20 cellular contexts compared by ENCODE assay signal in the genomic region with DNA sequence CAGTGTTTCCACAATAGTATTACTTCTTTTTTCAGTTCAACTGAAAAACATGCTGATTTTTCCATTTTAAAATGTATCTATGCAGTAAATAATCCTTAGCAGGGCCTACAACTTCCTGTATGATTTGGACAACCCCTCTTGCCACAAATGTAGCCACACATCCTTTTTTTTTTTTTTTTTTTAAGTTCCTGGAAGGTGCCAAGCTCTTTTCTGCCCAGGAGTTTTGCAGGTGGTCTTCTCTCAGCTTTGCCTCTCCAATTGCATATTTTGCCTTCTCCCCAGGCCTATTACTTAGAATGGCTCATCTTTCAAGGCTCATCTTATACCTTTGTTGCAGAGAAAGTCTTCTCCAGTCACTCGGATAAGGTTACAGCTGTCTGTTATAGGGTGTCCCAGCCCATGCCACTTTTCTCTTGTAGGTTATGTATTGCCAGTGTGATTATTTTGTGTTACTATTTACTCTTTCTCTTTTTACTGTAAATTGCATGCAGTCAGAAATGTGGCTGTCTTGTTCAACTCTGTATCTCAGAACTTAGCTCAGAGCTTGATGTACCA. TPM values are rescaled to one million over a fixed set of nuclear protein-coding genes. Genes with fewer than 3 reads are reported as not detected.
"Had no signal": no experiment of that assay in that cellular context is flagged by ENCODE, and none has a peak within 500 bp of the region (broad histone marks: within the 10 kb centered on the region; RNA-seq: fewer than 3 reads in every experiment).

No MANE protein-coding gene starts in this region.

- H3K27ac Mint-ChIP-seq: activated CD4-positive, alpha-beta T cell treated with anti-CD3 and anti-CD28 coated beads, Interleukin-2, amount 10 ng/mL, durations not matched to agents 7 days and 5 days; activated naive CD8-positive, alpha-beta T cell treated with anti-CD3 and anti-CD28 coated beads, Interleukin-2, amount 10 ng/mL, durations not matched to agents 7 days and 5 days; activated T-cell treated with anti-CD3 and anti-CD28 coated beads, Interleukin-2, amount 50 U/mL, for 72 hours; immature natural killer cell; stimulated activated naive CD8-positive, alpha-beta T cell treated with anti-CD3 and anti-CD28 coated beads, Interleukin-15, Interleukin-2, amounts not matched to agents 100 ng/mL and 50 ng/mL, for 24 hours had no signal

- H3K4me3 ChIP-seq: prostate gland, skin epidermis, upper lobe of right lung had no signal

- H3K27me3 ChIP-seq: brain microvascular endothelial cell, foreskin keratinocyte, upper lobe of right lung had no signal

- H3K36me3 ChIP-seq: brain microvascular endothelial cell, prostate gland, upper lobe of right lung had no signal

- H3K9me3 ChIP-seq: prostate gland, upper lobe of right lung had no signal

- ATAC-seq: activated T-cell treated with anti-CD3 and anti-CD28 coated beads, Interleukin-2, amount 50 U/mL, for 72 hours; foreskin keratinocyte; right cardiac atrium; upper lobe of right lung had no signal

- H3K4me1 ChIP-seq: foreskin keratinocyte, prostate gland, upper lobe of right lung had no signal

- H3K4me3 Mint-ChIP-seq: activated CD4-positive, alpha-beta T cell treated with anti-CD3 and anti-CD28 coated beads, Interleukin-2, amount 10 ng/mL, durations not matched to agents 7 days and 5 days; activated naive CD8-positive, alpha-beta T cell treated with anti-CD3 and anti-CD28 coated beads, Interleukin-2, amount 10 ng/mL, durations not matched to agents 7 days and 5 days; activated T-cell treated with anti-CD3 and anti-CD28 coated beads, Interleukin-2, amount 50 U/mL, for 72 hours; immature natural killer cell; stimulated activated naive CD8-positive, alpha-beta T cell treated with anti-CD3 and anti-CD28 coated beads, Interleukin-15, Interleukin-2, amounts not matched to agents 100 ng/mL and 50 ng/mL, for 24 hours had no signal

- H3K36me3 Mint-ChIP-seq: activated naive CD8-positive, alpha-beta T cell treated with anti-CD3 and anti-CD28 coated beads, Interleukin-2, amount 10 ng/mL, durations not matched to agents 7 days and 5 days had no signal

- H3K4me1 Mint-ChIP-seq: activated CD4-positive, alpha-beta T cell treated with anti-CD3 and anti-CD28 coated beads, Interleukin-2, amount 10 ng/mL, durations not matched to agents 7 days and 5 days; immature natural killer cell had no signal

- H3K27ac ChIP-seq: brain microvascular endothelial cell, foreskin keratinocyte, prostate gland, skin epidermis, upper lobe of right lung had no signal

- DNase-seq: activated CD4-positive, alpha-beta T cell treated with anti-CD3 and anti-CD28 coated beads, Interleukin-2, amount 10 ng/mL, durations not matched to agents 7 days and 5 days; activated CD8-positive, alpha-beta memory T cell treated with anti-CD3 and anti-CD28 coated beads, Interleukin-2, amount 50 U/mL, for 48 hours; activated gamma-delta T cell treated with Interleukin-2 at 50 U/mL for 16 hours; activated naive CD8-positive, alpha-beta T cell treated with anti-CD3 and anti-CD28 coated beads, Interleukin-2, amount 10 ng/mL, durations not matched to agents 7 days and 5 days; activated T-cell treated with anti-CD3 and anti-CD28 coated beads, Interleukin-2, amount 50 U/mL, for 72 hours; brain microvascular endothelial cell; effector memory CD4-positive, alpha-beta T cell; foreskin keratinocyte; head of caudate nucleus; immature natural killer cell; right cardiac atrium; stimulated activated CD4-positive, alpha-beta T cell treated with anti-CD3 and anti-CD28 coated beads, Interleukin-4, amount 100 ng/mL, for 4 hours; stimulated activated CD8-positive, alpha-beta memory T cell treated with anti-CD3 and anti-CD28 coated beads, Interleukin-4, amount 100 ng/mL, for 48 hours; T-helper 2 cell; upper lobe of right lung had no signal

- H3K9me3 Mint-ChIP-seq: activated CD4-positive, alpha-beta T cell treated with anti-CD3 and anti-CD28 coated beads, Interleukin-2, amount 10 ng/mL, durations not matched to agents 7 days and 5 days; activated naive CD8-positive, alpha-beta T cell treated with anti-CD3 and anti-CD28 coated beads, Interleukin-2, amount 10 ng/mL, durations not matched to agents 7 days and 5 days; activated T-cell treated with anti-CD3 and anti-CD28 coated beads, Interleukin-2, amount 50 U/mL, for 72 hours; stimulated activated naive CD8-positive, alpha-beta T cell treated with anti-CD3 and anti-CD28 coated beads, Interleukin-15, Interleukin-2, amounts not matched to agents 100 ng/mL and 50 ng/mL, for 24 hours had no signal

RNA-seq across cellular contexts. Expression of a gene that starts 11.5 kb away (rescaled TPM):
- total RNA-seq: activated CD4-positive, alpha-beta T cell treated with anti-CD3 and anti-CD28 coated beads, Interleukin-2, amount 10 ng/mL, durations not matched to agents 7 days and 5 days; activated naive CD8-positive, alpha-beta T cell treated with anti-CD3 and anti-CD28 coated beads, Interleukin-2, amount 10 ng/mL, durations not matched to agents 7 days and 5 days; foreskin keratinocyte; lower leg skin; osteoblast had no signal
- polyA plus RNA-seq: foreskin keratinocyte had no signal
